Comparison of ENCODE assay signal across 17 cellular contexts in the genomic region with DNA sequence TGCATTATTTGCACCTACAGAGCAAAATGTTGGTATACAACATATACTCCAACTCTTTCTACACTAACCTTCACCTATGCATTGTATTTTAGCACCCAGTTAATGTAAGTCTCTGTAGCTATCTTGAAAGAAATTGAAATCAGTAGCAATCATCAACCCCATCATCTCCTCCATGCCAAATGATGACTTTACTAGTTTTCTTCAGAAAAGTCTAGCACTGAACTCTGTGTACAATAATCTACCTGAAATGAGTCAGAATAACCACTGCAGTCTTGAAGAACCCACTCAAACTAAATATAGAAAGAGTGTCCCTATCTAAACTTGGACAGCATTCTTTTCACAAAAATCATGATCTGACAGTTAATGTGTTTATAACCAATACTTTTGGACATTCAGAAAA. TPM values are rescaled to one million over a fixed set of nuclear protein-coding genes. Genes with fewer than 3 reads are reported as not detected.
DNase-seq lines count a peak whose midpoint lies in the region; ATAC-seq, FAIRE-seq and TF ChIP-seq lines count a peak whose summit lies in the region.
"Had no signal": no experiment of that assay in that cellular context is flagged by ENCODE, and none has a peak within 500 bp of the region (broad histone marks: within the 10 kb centered on the region; RNA-seq: fewer than 3 reads in every experiment).

No MANE protein-coding gene starts in this region.

- no peaks in the 10 kb centered on the region for H3K27me3 Mint-ChIP-seq in stimulated activated naive CD8-positive, alpha-beta T cell treated with anti-CD3 and anti-CD28 coated beads, Interleukin-15, amount 100 ng/mL, for 72 hours

- CTCF ChIA-PET in PC-3 (lab: Charles Lee) (no interaction called here), HEK293T (lab: Yijun Ruan, JAX) (no interaction called here)

- no TSS peak for BruUV-seq in PC-3 (replicated peaks; lab: Mats Ljungman, UMichigan)

- peak overlapping the region; percentile 57; the same call in 1 of the 2 replicates for H3K4me3 ChIP-seq in PC-3 (ENCODE audit: low read length)
- peak overlapping the region; percentile 92 for H3K4me3 ChIP-seq in endocrine pancreas (ENCODE audit: control insufficient read depth, insufficient read depth, low read length)
- H3K4me3 ChIP-seq: gastrocnemius medialis had no signal

- intact Hi-C loops in PC-3 (cut with micrococcal nuclease) = loop anchor here (10.0 kb wide), 1 partner anchor 432 kb away; no protein-coding TSS in a partner anchor

- no peaks in the 10 kb centered on the region for H3K9me3 Mint-ChIP-seq in stimulated activated naive CD8-positive, alpha-beta T cell treated with anti-CD3 and anti-CD28 coated beads, Interleukin-15, amount 100 ng/mL, for 72 hours
- H3K9me3 Mint-ChIP-seq: immature natural killer cell; T-helper 2 cell treated with Interferon-gamma antibody and Interleukin-4, amounts not matched to agents 5 μg/mL and 100 μg/mL, for 36 hours had no signal

- H4K20me1 ChIP-seq in PC-3 (ENCODE audit: low read length) = peaks cover 37% of the 10 kb centered on the region

- no peaks in the 10 kb centered on the region for H3K9me3 ChIP-seq in PC-3 (ENCODE audit: low read length)
- H3K9me3 ChIP-seq in endocrine pancreas (ENCODE audit: control insufficient read depth, low read length) = no peaks in the 10 kb centered on the region
- H3K9me3 ChIP-seq: gastrocnemius medialis had no signal

- no peak for FAIRE-seq in GM19239 (lab: Jason Lieb, UNC)

- peak overlapping the region; percentile 91 for H3K4me2 ChIP-seq in PC-3 (ENCODE audit: low read length)

- H2AFZ ChIP-seq in PC-3 (ENCODE audit: low read length) = no peak overlapping the region

- no peak for TF ChIP-seq CTCF in PC-3 (conservative IDR thresholded peaks at IDR 0.05; ENCODE audit: low read depth, low read length)

- no peak overlapping the region for H3K4me3 Mint-ChIP-seq in stimulated activated naive CD8-positive, alpha-beta T cell treated with anti-CD3 and anti-CD28 coated beads, Interleukin-15, amount 100 ng/mL, for 72 hours
- H3K4me3 Mint-ChIP-seq: immature natural killer cell; T-helper 2 cell treated with Interferon-gamma antibody and Interleukin-4, amounts not matched to agents 5 μg/mL and 100 μg/mL, for 36 hours had no signal

- peak; percentile 21 for ATAC-seq in stimulated activated naive CD8-positive, alpha-beta T cell treated with anti-CD3 and anti-CD28 coated beads, Interleukin-15, amount 100 ng/mL, for 72 hours
- no peak for ATAC-seq in stimulated activated naive CD8-positive, alpha-beta T cell treated with anti-CD3 and anti-CD28 coated beads, Interleukin-15, Interleukin-2, amounts not matched to agents 100 U/mL and 50 U/mL, for 24 hours
- ATAC-seq in PC-3 = no peak
- ATAC-seq: gastrocnemius medialis had no signal

- no peak overlapping the region for H3K27ac ChIP-seq in PC-3 (ENCODE audit: low read length)

- peaks cover 51% of the 10 kb centered on the region for H3K4me1 ChIP-seq in PC-3 (ENCODE audit: insufficient read depth, low read length)
- peaks cover 19% of the 10 kb centered on the region for H3K4me1 ChIP-seq in endocrine pancreas (ENCODE audit: control insufficient read depth, insufficient read depth, low read length)

- H3F3A ChIP-seq in PC-3 (ENCODE audit: low read length, unreplicated experiment) = no peaks in the 10 kb centered on the region

- H3K9me2 ChIP-seq in PC-3 (replicated peaks; ENCODE audit: low read length) = no peaks in the 10 kb centered on the region

- POLR2A ChIA-PET in PC-3 (lab: Charles Lee; ENCODE audit: unreplicated experiment) (no interaction called here), HEK293T (lab: Yijun Ruan, JAX) (no interaction called here)

- peaks cover 97% of the 10 kb centered on the region for H3K79me2 ChIP-seq in PC-3 (ENCODE audit: low read length)

- H3K27me3 ChIP-seq in PC-3 (ENCODE audit: low read length) (no peaks in the 10 kb centered on the region), endocrine pancreas (ENCODE audit: control insufficient read depth, insufficient read depth, low read length) (no peaks in the 10 kb centered on the region)
- H3K27me3 ChIP-seq: gastrocnemius medialis had no signal

- DNase-seq in stimulated activated naive CD8-positive, alpha-beta T cell treated with anti-CD3 and anti-CD28 coated beads, Interleukin-15, amount 100 ng/mL, for 72 hours = no peak
- no peak for DNase-seq in stimulated activated naive CD8-positive, alpha-beta T cell treated with anti-CD3 and anti-CD28 coated beads, Interleukin-15, Interleukin-2, amounts not matched to agents 100 U/mL and 50 U/mL, for 24 hours
- DNase-seq in PC-3 (peak; percentile 18), COLO668 (lab: John Stamatoyannopoulos, UW; ENCODE audit: unreplicated experiment) (no peak), HEK293T (ENCODE audit: extremely low spot score) (no peak), GM19239 (ENCODE audit: insufficient read length, low spot score) (no peak), NCI-H2227 treated with DMSO at 0.1 percent for 48 hours (lab: John Stamatoyannopoulos, UW) (no peak)
- DNase-seq: activated CD4-positive, alpha-beta T cell treated with anti-CD3 and anti-CD28 coated beads, Interleukin-2, amount 50 U/mL, for 1 hour; gastrocnemius medialis; H7; immature natural killer cell; midbrain; NCI-H2081; NCI-H774; nucleus accumbens had no signal

- H3K36me3 ChIP-seq in PC-3 (ENCODE audit: low read depth, low read length) = no peaks in the 10 kb centered on the region
- H3K36me3 ChIP-seq in endocrine pancreas (ENCODE audit: control insufficient read depth, insufficient read depth, low read length) = peaks cover 2% of the 10 kb centered on the region

- H3K9ac ChIP-seq in PC-3 (ENCODE audit: low read length) (no peak overlapping the region), endocrine pancreas (ENCODE audit: control insufficient read depth, insufficient read depth, low read length) (no peak overlapping the region)

- peaks cover 66% of the 10 kb centered on the region for H3K4me1 Mint-ChIP-seq in stimulated activated naive CD8-positive, alpha-beta T cell treated with anti-CD3 and anti-CD28 coated beads, Interleukin-15, amount 100 ng/mL, for 72 hours

- no peak overlapping the region for H3K27ac Mint-ChIP-seq in stimulated activated naive CD8-positive, alpha-beta T cell treated with anti-CD3 and anti-CD28 coated beads, Interleukin-15, amount 100 ng/mL, for 72 hours
- H3K27ac Mint-ChIP-seq: immature natural killer cell; T-helper 2 cell treated with Interferon-gamma antibody and Interleukin-4, amounts not matched to agents 5 μg/mL and 100 μg/mL, for 36 hours had no signal

TF ChIP-seq in HEK293T, 16 proteins besides CTCF, POLR2A, EP300 and RAD21:
- TF ChIP-seq FOXM1 (IDR thresholded peaks at IDR 0.05; ENCODE audit: borderline replicate concordance) (no peak), HDGF (IDR thresholded peaks at IDR 0.05; ENCODE audit: borderline replicate concordance) (no peak), NFRKB (IDR thresholded peaks at IDR 0.05) (no peak), ZNF384 (IDR thresholded peaks at IDR 0.05) (no peak), SP1 (IDR thresholded peaks at IDR 0.05) (no peak), ARNT (IDR thresholded peaks at IDR 0.05) (no peak), ELF4 (IDR thresholded peaks at IDR 0.05) (no peak), BHLHE40 (IDR thresholded peaks at IDR 0.05; ENCODE audit: borderline replicate concordance) (no peak), TARDBP (IDR thresholded peaks at IDR 0.05) (no peak), CTBP1 (IDR thresholded peaks at IDR 0.05; ENCODE audit: borderline replicate concordance) (no peak), L3MBTL2 (conservative IDR thresholded peaks at IDR 0.05) (no peak)
- TF ChIP-seq, protein P1, sequence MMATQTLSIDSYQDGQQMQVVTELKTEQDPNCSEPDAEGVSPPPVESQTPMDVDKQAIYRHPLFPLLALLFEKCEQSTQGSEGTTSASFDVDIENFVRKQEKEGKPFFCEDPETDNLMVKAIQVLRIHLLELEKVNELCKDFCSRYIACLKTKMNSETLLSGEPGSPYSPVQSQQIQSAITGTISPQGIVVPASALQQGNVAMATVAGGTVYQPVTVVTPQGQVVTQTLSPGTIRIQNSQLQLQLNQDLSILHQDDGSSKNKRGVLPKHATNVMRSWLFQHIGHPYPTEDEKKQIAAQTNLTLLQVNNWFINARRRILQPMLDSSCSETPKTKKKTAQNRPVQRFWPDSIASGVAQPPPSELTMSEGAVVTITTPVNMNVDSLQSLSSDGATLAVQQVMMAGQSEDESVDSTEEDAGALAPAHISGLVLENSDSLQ (IDR thresholded peaks at IDR 0.05) = no peak

RNA-seq across cellular contexts. Expression of a gene that starts 9.8 kb away (rescaled TPM):
- total RNA-seq in PC-3 (2014; rRNA removed) = 5.6 and 7.5 TPM in 2 replicates
